ENCODE assay signal across 14 cellular contexts in the genomic region with DNA sequence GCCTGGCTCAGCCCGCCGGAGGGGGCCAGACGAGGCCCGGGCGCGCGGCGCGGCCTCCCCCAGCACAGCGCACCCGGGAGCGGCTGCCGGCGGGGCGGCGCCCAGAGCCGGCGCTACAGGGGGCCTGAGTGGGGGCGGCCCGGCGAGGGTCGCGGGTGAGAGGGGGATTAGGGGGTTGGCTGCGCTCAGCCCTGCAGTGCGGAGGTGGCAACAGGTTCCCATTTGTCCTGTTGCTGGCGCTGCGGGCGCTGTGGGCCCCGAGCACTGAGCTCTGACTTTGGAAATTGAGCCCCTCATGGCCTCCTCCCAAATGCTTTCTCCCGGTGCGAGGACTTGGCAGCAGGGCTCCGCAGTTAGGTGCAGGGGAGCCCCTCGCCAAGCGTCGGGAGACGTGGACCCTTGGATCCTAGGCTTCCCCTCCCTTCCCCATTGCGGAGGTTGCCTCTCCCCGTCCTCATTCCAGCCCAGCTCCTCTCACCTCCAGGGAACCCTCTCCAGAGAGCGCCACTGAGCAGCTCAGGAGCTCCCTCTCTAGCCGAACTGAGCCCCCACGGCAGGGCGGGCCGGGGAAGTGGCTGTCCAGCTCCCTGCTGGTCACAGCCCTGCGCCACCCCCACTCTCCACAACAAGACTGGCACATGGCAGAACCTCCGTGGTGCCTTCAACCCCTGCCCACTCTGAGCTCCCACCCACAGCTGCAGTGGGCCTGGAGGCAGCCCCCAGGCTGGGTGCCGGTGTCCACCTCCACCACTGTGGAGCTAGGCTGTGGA. TPM values are rescaled to one million over a fixed set of nuclear protein-coding genes. Genes with fewer than 3 reads are reported as not detected.
A peak's percentile ranks its signal among the peaks of the same experiment; 100 is the strongest.
DNase-seq lines count a peak whose midpoint lies in the region; TF ChIP-seq lines count a peak whose summit lies in the region.
"Had no signal": no experiment of that assay in that cellular context is flagged by ENCODE, and none has a peak within 500 bp of the region (broad histone marks: within the 10 kb centered on the region; RNA-seq: fewer than 3 reads in every experiment).

No MANE protein-coding gene starts in this region.

- no peak overlapping the region for H3K27ac Mint-ChIP-seq in nephron progenitor cell
- H3K27ac Mint-ChIP-seq: activated naive CD4-positive, alpha-beta T cell treated with anti-CD3 and anti-CD28 coated beads for 36 hours had no signal

- H3K27ac ChIP-seq in HUES6 (ENCODE audit: low read depth, low read length) (no peak overlapping the region), transverse colon (no peak overlapping the region)

- DNase-seq in D341Med (ENCODE audit: low spot score) (peak; percentile 50), cerebellar cortex (ENCODE audit: low spot score) (peak; percentile 20), nephron progenitor cell (no peak), NCI-H2171 (lab: John Stamatoyannopoulos, UW) (no peak), transverse colon (no peak), NCI-H226 (no peak), mucosa of gallbladder (ENCODE audit: low spot score) (no peak)
- DNase-seq: activated CD4-positive, CD25-positive, alpha-beta regulatory T cell treated with anti-CD3 and anti-CD28 coated beads, Interleukin-2, amount 50 U/mL, for 72 hours; activated naive CD4-positive, alpha-beta T cell treated with anti-CD3 and anti-CD28 coated beads for 36 hours; NCI-H2107; Right ventricle myocardium superior had no signal

- H3K9me3 Mint-ChIP-seq in nephron progenitor cell: peaks cover 26% of the 10 kb centered on the region
- H3K9me3 Mint-ChIP-seq: activated naive CD4-positive, alpha-beta T cell treated with anti-CD3 and anti-CD28 coated beads for 36 hours; IgD-negative memory B cell had no signal

- peaks cover 21% of the 10 kb centered on the region for H3K4me1 Mint-ChIP-seq in nephron progenitor cell

- WGBS in transverse colon (ENCODE audit: low coverage in 1 of 2), 2 donors: 48% methylated on average over 41 of the region's 46 CpGs; no CpG with 5 or more reads in 1 of the 2 donors

- H3K27me3 ChIP-seq in HUES6 (ENCODE audit: control insufficient read depth, insufficient read depth, low read length) (peaks cover 96% of the 10 kb centered on the region), transverse colon (peaks cover 86% of the 10 kb centered on the region)

- TF ChIP-seq POLR2A in transverse colon (IDR thresholded peaks at IDR 0.05): no peak

- TF ChIP-seq CTCF in nephron progenitor cell (IDR thresholded peaks at IDR 0.05): no peak
- no peak for TF ChIP-seq CTCF in transverse colon (IDR thresholded peaks at IDR 0.05)

- peak overlapping the region; percentile 75 for H3K4me3 Mint-ChIP-seq in nephron progenitor cell
- H3K4me3 Mint-ChIP-seq: activated naive CD4-positive, alpha-beta T cell treated with anti-CD3 and anti-CD28 coated beads for 36 hours had no signal

- intact Hi-C loops in transverse colon (cut with DNase I; ENCODE audit: low total_unique reads): no loop called here

- H3K36me3 Mint-ChIP-seq in nephron progenitor cell (ENCODE audit: low read depth): no peaks in the 10 kb centered on the region
- H3K36me3 Mint-ChIP-seq: IgD-negative memory B cell had no signal

- in situ Hi-C loops in transverse colon (cut with MboI; ENCODE audit: low pct_ligation_motif_present in 1 of 4, low pct_unique_long_range_greater_than_20kb in 1 of 4, low sequenced_read_pairs in 3 of 4): no loop called here

- no peak for TF ChIP-seq EP300 in transverse colon (IDR thresholded peaks at IDR 0.05; ENCODE audit: low read depth)

- H3K4me1 ChIP-seq in HUES6 (ENCODE audit: control insufficient read depth, insufficient read depth, low read length) (peaks cover 31% of the 10 kb centered on the region; the same call in 1 of the 2 replicates), transverse colon (peaks cover 0 to 29% (median 11%) of the 10 kb centered on the region in 4 donors)

- H3K4me3 ChIP-seq in HUES6 (ENCODE audit: low read depth, low read length) (peak overlapping the region; percentile 56), transverse colon (no peak overlapping the region)

- H3K9ac ChIP-seq in HUES6 (ENCODE audit: low read length): no peak overlapping the region

- peaks cover 58% of the 10 kb centered on the region for H3K27me3 Mint-ChIP-seq in nephron progenitor cell (ENCODE audit: low read depth, poor library complexity)

- peaks cover 9% of the 10 kb centered on the region; the same call in 1 of the 2 replicates for H3K9me3 ChIP-seq in HUES6 (ENCODE audit: control insufficient read depth, insufficient read depth, low read depth, low read length)
- H3K9me3 ChIP-seq in transverse colon: no peaks in the 10 kb centered on the region

- H3K36me3 ChIP-seq in HUES6 (ENCODE audit: control insufficient read depth, insufficient read depth, low read length) (no peaks in the 10 kb centered on the region), transverse colon (no peaks in the 10 kb centered on the region)

RNA-seq across cellular contexts. Expression of a gene that starts 2.5 kb away (rescaled TPM):
- total RNA-seq in transverse colon (not detected), mucosa of gallbladder (0.12 TPM)
- total RNA-seq: mononuclear cell, Right ventricle myocardium superior had no signal

RNA-seq across cellular contexts. Expression of a gene that starts 29.1 kb away (rescaled TPM):
- 10 to 100 TPM in 1 of 4 donors, 1 to 10 TPM in 2, not detected in 1; 6.5 to 74.4 (median 7.9) TPM for total RNA-seq in transverse colon
- 28.3 TPM for total RNA-seq in mucosa of gallbladder

RNA-seq across cellular contexts. Expression of a gene that starts 43.2 kb away (rescaled TPM):
- total RNA-seq in transverse colon (100 to 1,000 TPM in 3 of 4 donors, 10 to 100 TPM in 1; 61.1 to 332 (median 197) TPM), mucosa of gallbladder (165 TPM)

RNA-seq across cellular contexts. Expression of a gene that starts 45.6 kb away (rescaled TPM):
- total RNA-seq in transverse colon: 10 to 100 TPM in 3 of 4 donors, 1 to 10 TPM in 1; 5.2 to 32.5 (median 26.8) TPM
- total RNA-seq in mucosa of gallbladder: 14.9 TPM

Comparison
In these comparisons a context has a peak if more than half of its experiments do, and no peak if none do; other contexts are left out.
1. DNase-seq: peak in D341Med (single experiment) and cerebellar cortex (single experiment); none in nephron progenitor cell (single experiment), NCI-H2171 (single experiment), transverse colon (single experiment), NCI-H226 (single experiment) and mucosa of gallbladder (single experiment).